ENCODE assay signal across 11 cellular contexts in the genomic region with DNA sequence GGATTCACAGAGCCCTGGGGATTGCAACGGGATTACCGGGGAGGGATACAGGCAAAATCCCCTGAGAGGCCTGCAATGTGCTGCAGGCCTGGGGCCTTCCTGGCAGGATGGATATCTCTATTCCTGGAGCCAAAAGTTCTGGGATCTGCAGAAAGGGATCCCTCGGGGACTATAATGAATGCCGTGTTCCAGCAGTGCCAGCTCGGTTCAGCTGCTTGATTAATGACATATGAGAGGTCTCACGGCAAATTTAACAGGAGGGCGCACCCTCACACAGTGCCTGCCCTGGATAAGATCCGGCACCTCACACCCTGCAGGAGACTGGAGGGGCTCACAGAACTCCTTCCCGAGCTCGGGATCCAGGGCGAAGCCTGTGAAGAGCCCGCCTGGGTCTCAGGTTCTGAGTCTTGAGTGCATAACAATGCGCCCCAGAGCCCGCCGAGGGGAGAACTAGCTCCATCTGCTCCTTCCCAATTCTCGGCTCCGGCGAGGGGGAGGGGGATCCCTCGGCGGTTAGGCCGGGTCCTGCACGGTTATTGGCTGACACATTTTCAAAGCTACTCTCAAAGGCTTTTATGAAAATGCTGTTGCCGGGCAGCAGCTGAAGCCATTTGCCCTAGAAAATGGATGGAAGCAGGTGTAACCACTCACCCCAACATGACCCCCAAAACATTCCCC. TPM values are rescaled to one million over a fixed set of nuclear protein-coding genes. Genes with fewer than 3 reads are reported as not detected.
DNase-seq lines count a peak whose midpoint lies in the region; ATAC-seq, FAIRE-seq and TF ChIP-seq lines count a peak whose summit lies in the region.
"Had no signal": no experiment of that assay in that cellular context is flagged by ENCODE, and none has a peak within 500 bp of the region (broad histone marks: within the 10 kb centered on the region; RNA-seq: fewer than 3 reads in every experiment).

No MANE protein-coding gene starts in this region.

- DNase-seq in NCI-H128 (lab: John Stamatoyannopoulos, UW; ENCODE audit: unreplicated experiment) (peak; percentile 77), astrocyte of the cerebellum (ENCODE audit: low read depth) (no peak), iPS DF 19.7 (ENCODE audit: low read depth, low spot score) (peak; percentile 70), thoracic aorta (ENCODE audit: low spot score) (no peak), RCC 7860 (ENCODE audit: low spot score) (no peak)
- DNase-seq: activated CD8-positive, alpha-beta memory T cell treated with anti-CD3 and anti-CD28 coated beads for 24 hours; MG63 had no signal

- H3K27me3 ChIP-seq in thoracic aorta (replicated peaks; ENCODE audit: insufficient read depth) = no peaks in the 10 kb centered on the region
- H3K27me3 ChIP-seq: MG63, SJSA1 had no signal

- peaks cover 10 to 38% of the 10 kb centered on the region in 2 donors for H3K4me1 ChIP-seq in thoracic aorta (ENCODE audit: control insufficient read depth in 1 of 2, low read depth in 2 of 2)
- H3K4me1 ChIP-seq: SJSA1 had no signal

- H3K27ac ChIP-seq in thoracic aorta = no peak overlapping the region
- H3K27ac ChIP-seq: SJSA1 had no signal

- ATAC-seq in thoracic aorta (ENCODE audit: insufficient number of reproducible peaks, low FRiP score, low read depth) (no peak), GM18858 (IDR thresholded peaks at IDR 0.05; ENCODE audit: unreplicated experiment) (no peak), GM21381 (IDR thresholded peaks at IDR 0.05; ENCODE audit: unreplicated experiment) (no peak)

- no peaks in the 10 kb centered on the region for H3K36me3 ChIP-seq in thoracic aorta
- H3K36me3 ChIP-seq: MG63, SJSA1 had no signal

- in situ Hi-C loops in astrocyte of the cerebellum (cut with HindIII; ENCODE audit: low sequenced_read_pairs) = no loop called here

- no peaks in the 10 kb centered on the region for H3K9me3 ChIP-seq in thoracic aorta
- H3K9me3 ChIP-seq: MG63, SJSA1 had no signal

- no peak for FAIRE-seq in RCC 7860 (lab: Jason Lieb, UNC)

- TF ChIP-seq CTCF in astrocyte of the cerebellum (IDR thresholded peaks at IDR 0.05; ENCODE audit: low read depth, low read length, missing control alignments) (no peak), thoracic aorta (IDR thresholded peaks at IDR 0.05) (no peak)

- peak overlapping the region; percentile 2 for H3K4me3 ChIP-seq in astrocyte of the cerebellum (ENCODE audit: low read depth, low read length)
- peak overlapping the region; percentile 14 for H3K4me3 ChIP-seq in thoracic aorta
- H3K4me3 ChIP-seq: MG63, SJSA1 had no signal

RNA-seq across cellular contexts. Expression of a gene that starts 15.4 kb away (rescaled TPM):
- not detected for total RNA-seq in thoracic aorta
- total RNA-seq: glomerular endothelial cell had no signal

Comparison
In these comparisons a context has a peak if more than half of its experiments do, and no peak if none do; other contexts are left out.
1. DNase-seq: peak in NCI-H128 (single experiment) and iPS DF 19.7 (single experiment); none in astrocyte of the cerebellum (single experiment), thoracic aorta (single experiment) and RCC 7860 (single experiment).